25 cellular contexts compared by ENCODE assay signal in the genomic region with DNA sequence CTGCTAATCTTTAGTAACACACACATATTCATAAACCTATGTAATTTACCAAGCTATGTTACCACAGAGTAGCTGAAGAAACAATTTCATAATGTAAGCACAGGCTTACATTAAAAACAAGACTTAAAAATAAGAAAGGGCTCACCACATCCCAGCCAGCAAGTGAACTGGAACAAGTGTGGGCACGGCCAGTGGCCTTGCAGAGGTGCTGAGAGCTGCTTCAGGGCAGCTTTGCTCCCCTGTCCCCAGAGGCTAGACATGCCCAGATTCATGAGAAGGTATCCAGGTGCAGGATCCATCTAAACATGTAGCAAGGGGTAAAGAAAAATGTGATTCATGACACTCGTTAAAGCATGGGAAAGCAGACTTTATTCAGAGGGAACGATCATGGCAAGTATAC.
"Had no signal": no experiment of that assay in that cellular context is flagged by ENCODE, and none has a peak within 500 bp of the region (broad histone marks: within the 10 kb centered on the region; RNA-seq: fewer than 3 reads in every experiment).

No MANE protein-coding gene starts in this region.

- ATAC-seq: natural killer cell; sciatic nerve; stimulated activated naive B cell treated with anti-CD40 and anti-IgM and Interleukin-4, amounts not matched to agents 10 μg/mL and 1 μg/mL and 100 μg/mL, for 72 hours; stimulated activated naive CD8-positive, alpha-beta T cell treated with anti-CD3 and anti-CD28 coated beads, Interleukin-15, Interleukin-2, amounts not matched to agents 100 U/mL and 50 U/mL, for 24 hours had no signal

- H3K9ac ChIP-seq: neural progenitor cell had no signal

- H3K9me3 ChIP-seq: ovary, right atrium auricular region, testis, tibial nerve, uterus had no signal

- DNase-seq: hypothalamus; immature natural killer cell; kidney; left colon; left ventricle myocardium inferior; mesendoderm; naive B cell; natural killer cell; nephron progenitor cell; ovary; stimulated activated CD4-positive, alpha-beta T cell treated with anti-CD3 and anti-CD28 coated beads, Interleukin-12 subunit alpha, Interleukin-12 subunit beta, amount 100 ng/mL, for 4 hours; stimulated activated CD4-positive, alpha-beta T cell treated with anti-CD3 and anti-CD28 coated beads, Interleukin-15, amount 100 ng/mL, for 24 hours; stimulated activated CD4-positive, alpha-beta T cell treated with anti-CD3 and anti-CD28 coated beads, Interleukin-2, amount 100 ng/mL, for 24 hours; stimulated activated CD4-positive, alpha-beta T cell treated with anti-CD3 and anti-CD28 coated beads, Interleukin-4, amount 100 ng/mL, for 1 hour; stimulated activated naive B cell treated with anti-CD40 and anti-IgM and Interleukin-4, amounts not matched to agents 10 μg/mL and 1 μg/mL and 100 μg/mL, for 72 hours; stimulated activated naive CD8-positive, alpha-beta T cell treated with anti-CD3 and anti-CD28 coated beads, Interleukin-15, Interleukin-2, amounts not matched to agents 100 U/mL and 50 U/mL, for 24 hours; stomach; testis; uterus had no signal

- H3K4me1 ChIP-seq: left ventricle myocardium inferior, right atrium auricular region, stomach, testis, uterus had no signal

- H3K4me2 ChIP-seq: neural progenitor cell had no signal

- H3K27ac ChIP-seq: left ventricle myocardium inferior, neural progenitor cell, ovary, right atrium auricular region, skin epidermis, stomach, testis, tibial nerve, uterus had no signal

- H3K36me3 ChIP-seq: left ventricle myocardium inferior, neural progenitor cell, ovary, right atrium auricular region, stomach, tibial nerve, uterus had no signal

- H3K27me3 ChIP-seq: neural progenitor cell, ovary, right atrium auricular region, stomach, testis, tibial nerve, uterus had no signal

- H3K4me3 ChIP-seq: left ventricle myocardium inferior, lung, neural progenitor cell, ovary, right atrium auricular region, skin epidermis, stomach, testis, tibial nerve, uterus had no signal
